In the genomic region with DNA sequence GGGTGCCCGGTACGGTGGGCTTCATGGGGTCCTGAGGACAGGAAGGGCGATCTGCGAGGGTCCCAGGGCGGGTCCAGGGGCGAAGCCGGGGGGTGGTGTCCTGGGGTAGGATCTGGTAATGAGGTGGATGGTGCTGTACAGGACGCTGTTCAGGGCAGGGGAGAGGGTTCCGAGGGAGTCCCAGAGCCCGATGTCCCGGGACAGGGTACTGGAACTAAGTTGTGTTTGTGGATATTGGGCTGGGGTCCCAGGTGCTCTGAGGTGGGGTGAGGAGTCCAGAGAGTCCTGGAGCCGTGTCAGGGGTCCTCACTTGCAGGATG, we compare ENCODE assay signal across 8 cellular contexts. TPM values are rescaled to one million over a fixed set of nuclear protein-coding genes. Genes with fewer than 3 reads are reported as not detected.
DNase-seq lines count a peak whose midpoint lies in the region; ATAC-seq and TF ChIP-seq lines count a peak whose summit lies in the region.

No MANE protein-coding gene starts in this region.

- 3% methylated on average over 12 of the region's 12 CpGs for WGBS in mesenchymal stem cell

- H3K27me3 ChIP-seq in brain microvascular endothelial cell (replicated peaks) (no peaks in the 10 kb centered on the region), mesenchymal stem cell (ENCODE audit: control insufficient read depth in 1 of 2, insufficient read depth in 1 of 2, low read length in 2 of 2) (peaks cover 0 to 3% of the 10 kb centered on the region in 2 experiments)

- H3K9ac ChIP-seq in mesenchymal stem cell (ENCODE audit: low read length) = peak overlapping the region; percentile 98

- H4K91ac ChIP-seq in mesenchymal stem cell (ENCODE audit: low read length) = peak overlapping the region; percentile 55

- H3K4me3 ChIP-seq in GM12875 (ENCODE audit: low read depth, low read length) = peak overlapping the region; percentile 80
- H3K4me3 ChIP-seq in brain microvascular endothelial cell (ENCODE audit: low read depth, low read length) = peak overlapping the region; percentile 92
- peak overlapping the region; percentile 90 to 94 for H3K4me3 ChIP-seq in mesenchymal stem cell (ENCODE audit: insufficient read depth in 1 of 2, low read depth in 1 of 2, low read length in 2 of 2)

- H3K79me1 ChIP-seq in mesenchymal stem cell (replicated peaks; ENCODE audit: low read length, poor library complexity, severe bottlenecking) = peaks cover 34% of the 10 kb centered on the region

- no peak for DNase-seq in brain microvascular endothelial cell
- no peak for DNase-seq in mesenchymal stem cell
- DNase-seq in NOMO-1 treated with DMSO at 0.1 percent for 48 hours (lab: John Stamatoyannopoulos, UW; ENCODE audit: unreplicated experiment) = no peak
- DNase-seq in GOT3 (lab: John Stamatoyannopoulos, UW) = no peak
- no peak for DNase-seq in NCI-H2171 treated with DMSO at 0.1 percent for 48 hours (lab: John Stamatoyannopoulos, UW)

- H2BK5ac ChIP-seq in mesenchymal stem cell (ENCODE audit: low read depth, low read length, poor library complexity, severe bottlenecking) = no peak overlapping the region

- no peak overlapping the region for H2AK5ac ChIP-seq in mesenchymal stem cell (ENCODE audit: low read length, severe bottlenecking)

- peak overlapping the region; percentile 89 for H3K4me2 ChIP-seq in mesenchymal stem cell (ENCODE audit: low read length, poor library complexity, severe bottlenecking)

- peak overlapping the region; percentile 91 for H2AFZ ChIP-seq in mesenchymal stem cell (ENCODE audit: low read depth, low read length)

- H2BK120ac ChIP-seq in mesenchymal stem cell (ENCODE audit: low read depth, low read length) = no peak overlapping the region

- H3K4me1 ChIP-seq in mesenchymal stem cell (ENCODE audit: control insufficient read depth, insufficient read depth, low read depth, low read length) = peaks cover 20% of the 10 kb centered on the region

- H2BK15ac ChIP-seq in mesenchymal stem cell (ENCODE audit: low read depth, poor library complexity, severe bottlenecking) = no peak overlapping the region

- H3K27ac ChIP-seq in brain microvascular endothelial cell (peak overlapping the region; percentile 94), mesenchymal stem cell (ENCODE audit: low read length, poor library complexity, severe bottlenecking) (no peak overlapping the region)

- H3K18ac ChIP-seq in mesenchymal stem cell (ENCODE audit: low read depth in 1 of 2, low read length in 2 of 2) = peak overlapping the region; percentile 56 to 98

- H3K4ac ChIP-seq in mesenchymal stem cell (ENCODE audit: low read depth in 1 of 2, low read length in 2 of 2) = peak overlapping the region; percentile 39 to 94

- ATAC-seq in HG03139 (IDR thresholded peaks at IDR 0.05; ENCODE audit: unreplicated experiment) = peak; percentile 16
- ATAC-seq in GM18520 (IDR thresholded peaks at IDR 0.05; ENCODE audit: unreplicated experiment) = no peak

- peak overlapping the region in 1 of 2 experiments; percentile 94 for H3K23ac ChIP-seq in mesenchymal stem cell (ENCODE audit: low read length in 2 of 2)

- peak overlapping the region; percentile 80 for H4K8ac ChIP-seq in mesenchymal stem cell (ENCODE audit: low read length)

- TF ChIP-seq CTCF in GM12875 (IDR thresholded peaks at IDR 0.05; ENCODE audit: borderline replicate concordance, insufficient read depth, low read depth, low read length) (no peak), brain microvascular endothelial cell (IDR thresholded peaks at IDR 0.05; ENCODE audit: low read depth, low read length, missing control alignments) (no peak)

- peak overlapping the region in 1 of 2 experiments; percentile 99 for H3K14ac ChIP-seq in mesenchymal stem cell (ENCODE audit: low read length in 2 of 2)

- H2BK12ac ChIP-seq in mesenchymal stem cell (ENCODE audit: low read length in 2 of 2) = no peak overlapping the region

- H3K36me3 ChIP-seq in brain microvascular endothelial cell (replicated peaks) (peaks cover 26% of the 10 kb centered on the region), mesenchymal stem cell (ENCODE audit: control insufficient read depth in 1 of 2, insufficient read depth in 2 of 2, low read depth in 1 of 2, low read length in 2 of 2) (peaks cover 26 to 31% of the 10 kb centered on the region in 2 experiments)

- peaks cover 9% of the 10 kb centered on the region for H3K9me3 ChIP-seq in mesenchymal stem cell (ENCODE audit: control insufficient read depth, low read length)

- in situ Hi-C loops in brain microvascular endothelial cell (cut with HindIII; ENCODE audit: low pct_ligation_motif_present, low sequenced_read_pairs) = no loop called here

RNA-seq across cellular contexts. Expression of a gene that starts 0.4 kb away (rescaled TPM):
- 32.0 TPM for polyA plus RNA-seq in mesenchymal stem cell (2013, experiment 1 of 2)
- polyA plus RNA-seq in mesenchymal stem cell (2013, experiment 2 of 2) = 29.6 TPM

RNA-seq across cellular contexts. Expression of a gene that starts 15.5 kb away (rescaled TPM):
- polyA plus RNA-seq in mesenchymal stem cell (2013, experiment 1 of 2) = 0.18 TPM
- polyA plus RNA-seq in mesenchymal stem cell (2013, experiment 2 of 2) = 0.08 TPM

RNA-seq across cellular contexts. Expression of a gene that starts 19.4 kb away (rescaled TPM):
- 15.5 TPM for polyA plus RNA-seq in mesenchymal stem cell (2013, experiment 1 of 2)
- 15.1 TPM for polyA plus RNA-seq in mesenchymal stem cell (2013, experiment 2 of 2)

RNA-seq across cellular contexts. Expression of a gene that starts 32.4 kb away (rescaled TPM):
- 1.6 TPM for polyA plus RNA-seq in mesenchymal stem cell (2013, experiment 1 of 2)
- polyA plus RNA-seq in mesenchymal stem cell (2013, experiment 2 of 2) = 1.5 TPM

RNA-seq across cellular contexts. Expression of a gene that starts 49.8 kb away (rescaled TPM):
- polyA plus RNA-seq in mesenchymal stem cell (2013, experiment 1 of 2) = 0.11 TPM
- 0.16 TPM for polyA plus RNA-seq in mesenchymal stem cell (2013, experiment 2 of 2)
